In genomic region chr12:11795910-11796459, GRCh38 we compare ENCODE assay signal across 11 cellular contexts.
DNase-seq lines count a peak whose midpoint lies in the region; FAIRE-seq and TF ChIP-seq lines count a peak whose summit lies in the region.
"Had no signal": no experiment of that assay in that cellular context is flagged by ENCODE, and none has a peak within 500 bp of the region (broad histone marks: within the 10 kb centered on the region; RNA-seq: fewer than 3 reads in every experiment).

No MANE protein-coding gene starts in this region.

- no peak overlapping the region for H3K56ac ChIP-seq in H1 (replicated peaks; ENCODE audit: insufficient read length, low read depth, low read length)

- H3K27ac ChIP-seq in H1 (ENCODE audit: low read depth, low read length) (no peak overlapping the region), neutrophil (peak overlapping the region; percentile 82), dorsolateral prefrontal cortex (peak overlapping the region in 5 of 59 donors; percentile 0 to 77 (median 40))

- H4K8ac ChIP-seq in H1 (ENCODE audit: extremely low read depth, insufficient read depth, low read length) = no peak overlapping the region

- no peak for FAIRE-seq in H1 (lab: Jason Lieb, UNC)

- H3K27me3 ChIP-seq in NT2/D1 (ENCODE audit: insufficient read depth, insufficient read length) = no peaks in the 10 kb centered on the region
- no peaks in the 10 kb centered on the region for H3K27me3 ChIP-seq in H1 (replicated peaks in 1 of 4; ENCODE audit: control insufficient read depth in 3 of 4, extremely low read depth in 1 of 4, insufficient read depth in 3 of 4, low read length in 3 of 4)
- H3K27me3 ChIP-seq in neutrophil = no peaks in the 10 kb centered on the region
- H3K27me3 ChIP-seq in dorsolateral prefrontal cortex = no peaks in the 10 kb centered on the region

- H2BK5ac ChIP-seq in H1 (ENCODE audit: low read depth, low read length) = no peak overlapping the region

- no peak overlapping the region for H4K5ac ChIP-seq in H1 (ENCODE audit: insufficient read length, low read depth, low read length)

- no peak for TF ChIP-seq RAD21 in H1 (IDR thresholded peaks at IDR 0.05 in 1 of 2, conservative IDR thresholded peaks at IDR 0.05 in 1 of 2; ENCODE audit: low read depth in 2 of 2, low read length in 2 of 2)

- no peak overlapping the region for H3K23ac ChIP-seq in H1 (ENCODE audit: insufficient read length)

- POLR2A ChIA-PET in H1 (lab: Charles Lee; ENCODE audit: partially characterized antibody) = interaction anchor here (0.7 to 2.4 kb wide), 6 partner anchors 11 to 50 kb away, joined by 3 to 7 read pairs (median 3); no protein-coding TSS in a partner anchor

- CTCF ChIA-PET in H1 (lab: Charles Lee; ENCODE audit: partially characterized antibody) = interaction anchor here (0.6 to 2.7 kb wide), 7 partner anchors 10 to 216 kb away, joined by 3 to 13 read pairs (median 4); no protein-coding TSS in a partner anchor

- H4K91ac ChIP-seq in H1 (replicated peaks; ENCODE audit: insufficient read length, low read length) = no peak overlapping the region

- H3K9me3 ChIP-seq in NT2/D1 (ENCODE audit: insufficient read depth, low read length) = peaks cover 6% of the 10 kb centered on the region; the same call in 1 of the 2 replicates
- H3K9me3 ChIP-seq in H1 (ENCODE audit: insufficient read depth in 2 of 2, low read depth in 1 of 2, low read length in 1 of 2) = no peaks in the 10 kb centered on the region
- H3K9me3 ChIP-seq in neutrophil = no peaks in the 10 kb centered on the region

- no peak overlapping the region for H3K4me3 ChIP-seq in NT2/D1 (ENCODE audit: insufficient read length, low read depth)
- no peak overlapping the region for H3K4me3 ChIP-seq in H1 (ENCODE audit: extremely low read depth in 1 of 4, insufficient read depth in 2 of 4, low read depth in 3 of 4, low read length in 4 of 4)
- no peak overlapping the region for H3K4me3 ChIP-seq in neutrophil (ENCODE audit: low read depth in 1 of 2, low read length in 1 of 2)
- no peak overlapping the region for H3K4me3 ChIP-seq in dorsolateral prefrontal cortex

- 0 out of 2 replicates have a peak overlapping the region, but pooled peaks have one; percentile 6 for H2BK15ac ChIP-seq in H1 (ENCODE audit: low read length)

- H3K18ac ChIP-seq in H1 (ENCODE audit: extremely low read depth, low read length) = no peak overlapping the region

- H3K9ac ChIP-seq in NT2/D1 (ENCODE audit: insufficient read length, low read depth) (no peak overlapping the region), H1 (replicated peaks in 1 of 4; ENCODE audit: extremely low read depth in 1 of 4, low read depth in 3 of 4, low read length in 3 of 4) (no peak overlapping the region)

- no peaks in the 10 kb centered on the region for H3K23me2 ChIP-seq in H1 (ENCODE audit: low read depth, low read length)

- no peak overlapping the region for H3K4ac ChIP-seq in H1 (replicated peaks; ENCODE audit: insufficient read length, low read depth, low read length)

- no peaks in the 10 kb centered on the region for H3K4me1 ChIP-seq in NT2/D1 (ENCODE audit: insufficient read depth, insufficient read length)
- H3K4me1 ChIP-seq in H1 (replicated peaks in 1 of 4; ENCODE audit: control insufficient read depth in 3 of 4, insufficient read depth in 4 of 4, low read length in 3 of 4) = peaks cover 0 to 9% (median 5%) of the 10 kb centered on the region in 4 experiments; a peak in 4 of 7 replicates
- peaks cover 72 to 75% of the 10 kb centered on the region in 2 experiments for H3K4me1 ChIP-seq in neutrophil (ENCODE audit: control insufficient read depth in 1 of 2, insufficient read depth in 1 of 2, low read depth in 1 of 2, low read length in 1 of 2)

- intact Hi-C loops in dorsolateral prefrontal cortex (cut with DNase I) = loop anchor here in 1 of 2 donors (10.0 kb wide), 1 partner anchor 141 kb away; no protein-coding TSS in a partner anchor

- H3K79me1 ChIP-seq in H1 (ENCODE audit: low read depth, low read length) = no peaks in the 10 kb centered on the region

- TF ChIP-seq CTCF in H1 (IDR thresholded peaks at IDR 0.05; ENCODE audit: control extremely low read depth in 1 of 3, insufficient read depth in 1 of 3, low read depth in 1 of 3, low read length in 3 of 3) = no peak
- no peak for TF ChIP-seq CTCF in neutrophil (IDR thresholded peaks at IDR 0.05)
- TF ChIP-seq CTCF in dorsolateral prefrontal cortex (IDR thresholded peaks at IDR 0.05 in 54 of 56, conservative IDR thresholded peaks at IDR 0.05 in 2 of 56; ENCODE audit: low read depth in 1 of 56, partially characterized antibody in 56 of 56) = no peak

- 81% methylated on average over 6 of the region's 6 CpGs; no CpG with 5 or more reads in 1 of the 2 experiments for WGBS in H1 (ENCODE audit: extremely low coverage in 1 of 2, insufficient coverage in 1 of 2, insufficient read length in 1 of 2, insufficient replicate concordance in 2 of 2, low coverage in 1 of 2, low lambda C conversion rate in 2 of 2, missing lambda C conversion rate in 1 of 2), 2 experiments

- no peaks in the 10 kb centered on the region for H4K20me1 ChIP-seq in H1 (replicated peaks in 1 of 2; ENCODE audit: control insufficient read depth in 1 of 2, insufficient read depth in 2 of 2, low read length in 2 of 2)

- 0 out of 4 replicates have a peak overlapping the region, but pooled peaks of 1 of the 2 experiments have one; percentile 1 for H3K4me2 ChIP-seq in H1 (ENCODE audit: insufficient read depth in 1 of 2, low read depth in 2 of 2, low read length in 2 of 2)

- no peaks in the 10 kb centered on the region for H3K79me2 ChIP-seq in H1 (ENCODE audit: control insufficient read depth in 1 of 2, insufficient read depth in 2 of 2, low read length in 2 of 2)

- H3K36me3 ChIP-seq in NT2/D1 (ENCODE audit: insufficient read depth, insufficient read length, low read length) = no peaks in the 10 kb centered on the region
- H3K36me3 ChIP-seq in H1 (ENCODE audit: control insufficient read depth in 2 of 4, insufficient read depth in 4 of 4, low read length in 3 of 4) = no peaks in the 10 kb centered on the region
- H3K36me3 ChIP-seq in neutrophil = no peaks in the 10 kb centered on the region

- peak overlapping the region; percentile 2; the same call in 1 of the 2 replicates for H2BK12ac ChIP-seq in H1 (ENCODE audit: low read depth, low read length)

- no peak overlapping the region for H2BK20ac ChIP-seq in H1 (ENCODE audit: low read length)

- DNase-seq in DMS53 (lab: John Stamatoyannopoulos, UW) = peak; percentile 77
- peak; percentile 33 for DNase-seq in NT2/D1 (ENCODE audit: low read depth, low spot score)
- no peak for DNase-seq in H1 (ENCODE audit: low read depth in 1 of 2, low spot score in 2 of 2)
- no peak for DNase-seq in dorsolateral prefrontal cortex
- DNase-seq in cerebellum (ENCODE audit: low spot score) = no peak
- DNase-seq in iPS-NIHi7 (ENCODE audit: extremely low spot score) = no peak
- DNase-seq in central memory CD4-positive, alpha-beta T cell = no peak
- DNase-seq: effector CD8-positive, alpha-beta T cell; H7; NCI-H146 had no signal

- H2AK5ac ChIP-seq in H1 (ENCODE audit: low read depth, low read length) = no peak overlapping the region

- no peak for TF ChIP-seq EP300 in H1 (IDR thresholded peaks at IDR 0.05; ENCODE audit: borderline replicate concordance in 1 of 2, low read depth in 2 of 2, low read length in 2 of 2)

- H2BK120ac ChIP-seq in H1 (replicated peaks; ENCODE audit: low read depth, low read length) = no peak overlapping the region

- H3K14ac ChIP-seq in H1 (ENCODE audit: insufficient read length) = no peak overlapping the region

- no peak overlapping the region for H2AFZ ChIP-seq in H1 (ENCODE audit: low read length)

- TF ChIP-seq POLR2A in H1 (IDR thresholded peaks at IDR 0.05; ENCODE audit: control extremely low read depth in 1 of 2, low read depth in 2 of 2, low read length in 2 of 2) = no peak

TF ChIP-seq in H1, 55 proteins besides CTCF, POLR2A, EP300 and RAD21:
- no peak for TF ChIP-seq SP1 (IDR thresholded peaks at IDR 0.05; ENCODE audit: low read depth, low read length)
- TF ChIP-seq TEAD4 (IDR thresholded peaks at IDR 0.05; ENCODE audit: low read depth, low read length) = 0 out of 2 replicates have a peak, but pooled peaks have one; percentile 46

Comparison
In these comparisons a context has a peak if more than half of its experiments do, and no peak if none do; other contexts are left out.
1. DNase-seq: peak in DMS53 (single experiment) and NT2/D1 (single experiment); none in H1 (0 of 2), dorsolateral prefrontal cortex (0 of 10), cerebellum (single experiment), iPS-NIHi7 (single experiment) and central memory CD4-positive, alpha-beta T cell (single experiment).